In the genomic region with DNA sequence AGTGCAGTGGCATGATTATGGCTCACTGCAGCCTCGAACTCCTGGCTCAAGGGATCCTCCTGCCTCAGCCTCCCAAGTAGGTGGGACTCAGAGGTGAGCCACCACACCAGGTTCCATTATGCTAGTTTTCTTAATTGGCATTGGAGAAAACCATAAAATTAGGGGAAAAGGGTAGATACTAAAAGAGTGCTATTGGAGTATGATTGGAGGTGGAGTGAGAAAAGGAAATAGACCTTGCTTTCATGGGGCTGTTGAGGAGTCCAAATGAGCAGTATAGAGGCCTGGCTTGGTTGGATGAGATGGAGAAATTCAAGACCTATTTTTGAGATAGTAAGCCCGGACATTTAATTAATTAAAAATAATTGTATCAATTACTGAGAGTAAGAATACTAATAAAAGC, we compare ENCODE assay signal across 9 cellular contexts. TPM values are rescaled to one million over a fixed set of nuclear protein-coding genes. Genes with fewer than 3 reads are reported as not detected.
DNase-seq lines count a peak whose midpoint lies in the region; ATAC-seq and TF ChIP-seq lines count a peak whose summit lies in the region.
"Had no signal": no experiment of that assay in that cellular context is flagged by ENCODE, and none has a peak within 500 bp of the region (broad histone marks: within the 10 kb centered on the region; RNA-seq: fewer than 3 reads in every experiment).

No MANE protein-coding gene starts in this region.

- no peak overlapping the region for H3K23ac ChIP-seq in neuronal stem cell (ENCODE audit: low read depth, low read length, poor library complexity)

- no peak overlapping the region for H2AK5ac ChIP-seq in neuronal stem cell (ENCODE audit: low read depth, low read length)

- ATAC-seq in GM18511 (IDR thresholded peaks at IDR 0.05; ENCODE audit: unreplicated experiment): no peak

- H3K27ac ChIP-seq in CD4-positive, alpha-beta memory T cell (ENCODE audit: low read depth, low read length): no peak overlapping the region
- H3K27ac ChIP-seq in OCI-LY1 (ENCODE audit: low read depth, low read length, poor library complexity, severe bottlenecking) (no peak overlapping the region), neuronal stem cell (replicated peaks; ENCODE audit: low read length) (no peak overlapping the region)
- H3K27ac ChIP-seq: right lobe of liver had no signal

- peaks cover 14% of the 10 kb centered on the region for H3K4me1 ChIP-seq in CD4-positive, alpha-beta memory T cell (ENCODE audit: insufficient read depth, low read length)
- H3K4me1 ChIP-seq in OCI-LY1 (ENCODE audit: insufficient read depth, low read length, severe bottlenecking) (peaks cover 7% of the 10 kb centered on the region), endocrine pancreas (ENCODE audit: control insufficient read depth, insufficient read depth, low read length) (no peaks in the 10 kb centered on the region), neuronal stem cell (ENCODE audit: control insufficient read depth in 2 of 2, insufficient read depth in 1 of 2, low read depth in 1 of 2, low read length in 2 of 2) (peaks cover 9 to 12% of the 10 kb centered on the region in 2 donors)

- H2BK12ac ChIP-seq in neuronal stem cell (ENCODE audit: low read length): no peak overlapping the region

- H4K91ac ChIP-seq in neuronal stem cell (ENCODE audit: low read depth, low read length, poor library complexity): no peak overlapping the region

- CTCF ChIA-PET in CD4-positive, alpha-beta memory T cell (lab: Charles Lee; ENCODE audit: partially characterized antibody): interaction anchor here (0.7 to 2.4 kb wide), 2 partner anchors 30 to 242 kb away, joined by 3 to 10 read pairs; no protein-coding TSS in a partner anchor

- no peak overlapping the region for H4K8ac ChIP-seq in neuronal stem cell (ENCODE audit: low read depth, low read length)

- H3F3A ChIP-seq in OCI-LY1 (ENCODE audit: insufficient read depth, low read length): no peaks in the 10 kb centered on the region

- no peak for TF ChIP-seq CTCF in OCI-LY1 (IDR thresholded peaks at IDR 0.05; ENCODE audit: low read length)

- no peaks in the 10 kb centered on the region for H3K9me3 ChIP-seq in CD4-positive, alpha-beta memory T cell (ENCODE audit: control insufficient read depth in 1 of 2, low read length in 2 of 2)
- no peaks in the 10 kb centered on the region for H3K9me3 ChIP-seq in OCI-LY1 (ENCODE audit: low read length)
- no peaks in the 10 kb centered on the region for H3K9me3 ChIP-seq in endocrine pancreas (ENCODE audit: control insufficient read depth, low read length)
- H3K9me3 ChIP-seq in neuronal stem cell (replicated peaks in 1 of 2; ENCODE audit: control insufficient read depth in 2 of 2, insufficient read depth in 1 of 2, low read depth in 1 of 2, low read length in 2 of 2): no peaks in the 10 kb centered on the region
- H3K9me3 ChIP-seq: right lobe of liver had no signal

- H4K20me1 ChIP-seq in OCI-LY1 (ENCODE audit: insufficient read depth, low read length): no peaks in the 10 kb centered on the region

- H3K27me3 Mint-ChIP-seq in CD4-positive, alpha-beta memory T cell: no peaks in the 10 kb centered on the region

- peak in 1 of 5 donors; percentile 4 for DNase-seq in CD4-positive, alpha-beta memory T cell
- DNase-seq in neuronal stem cell (ENCODE audit: low spot score): peak; percentile 15
- no peak for DNase-seq in NCI-H2196 (lab: John Stamatoyannopoulos, UW; ENCODE audit: unreplicated experiment)
- no peak for DNase-seq in cerebellar nuclear complex (lab: John Stamatoyannopoulos, UW)
- DNase-seq in activated CD4-positive, CD25-positive, alpha-beta regulatory T cell (lab: John Stamatoyannopoulos, UW): no peak

- no peak overlapping the region for H3K14ac ChIP-seq in neuronal stem cell (ENCODE audit: low read length)

- H2AFZ ChIP-seq in OCI-LY1 (ENCODE audit: low read length): no peak overlapping the region
- H2AFZ ChIP-seq in neuronal stem cell (ENCODE audit: low read length): peak overlapping the region; percentile 54

- peak overlapping the region; percentile 36 to 86 (median 65) for H3K4me3 Mint-ChIP-seq in CD4-positive, alpha-beta memory T cell

- no peaks in the 10 kb centered on the region for H3K9me2 ChIP-seq in OCI-LY1 (ENCODE audit: low read depth, low read length)

- H3K4ac ChIP-seq in neuronal stem cell (ENCODE audit: low read length): no peak overlapping the region

- intact Hi-C loops in CD4-positive, alpha-beta memory T cell (cut with micrococcal nuclease): no loop called here

- H3K4me1 Mint-ChIP-seq in CD4-positive, alpha-beta memory T cell: peaks cover 3 to 22% (median 7%) of the 10 kb centered on the region in 4 donors

- peaks cover 4% of the 10 kb centered on the region for H3K79me1 ChIP-seq in neuronal stem cell (ENCODE audit: low read depth, low read length)

- no peak overlapping the region for H3K4me3 ChIP-seq in CD4-positive, alpha-beta memory T cell (ENCODE audit: low read length in 2 of 2)
- peak overlapping the region; percentile 41 for H3K4me3 ChIP-seq in OCI-LY1 (ENCODE audit: low read depth, low read length, poor library complexity, severe bottlenecking)
- peak overlapping the region; percentile 34 for H3K4me3 ChIP-seq in endocrine pancreas (ENCODE audit: control insufficient read depth, insufficient read depth, low read length)
- peak overlapping the region in 1 of 2 donors; percentile 21 for H3K4me3 ChIP-seq in neuronal stem cell (ENCODE audit: low read length in 2 of 2)

- peak overlapping the region in 5 of 7 donors; percentile 45 to 90 (median 86) for H3K27ac Mint-ChIP-seq in CD4-positive, alpha-beta memory T cell

- peaks cover 0 to 2% of the 10 kb centered on the region in 2 donors for H3K36me3 Mint-ChIP-seq in CD4-positive, alpha-beta memory T cell

- H3K9me3 Mint-ChIP-seq in CD4-positive, alpha-beta memory T cell: no peaks in the 10 kb centered on the region

- no peak overlapping the region for H3K18ac ChIP-seq in neuronal stem cell (ENCODE audit: low read length)

- H3K27me3 ChIP-seq in CD4-positive, alpha-beta memory T cell (ENCODE audit: insufficient read depth, low read length): no peaks in the 10 kb centered on the region
- H3K27me3 ChIP-seq in OCI-LY1 (ENCODE audit: insufficient read depth, low read length): no peaks in the 10 kb centered on the region
- no peaks in the 10 kb centered on the region for H3K27me3 ChIP-seq in endocrine pancreas (ENCODE audit: control insufficient read depth, insufficient read depth, low read length)
- no peaks in the 10 kb centered on the region for H3K27me3 ChIP-seq in neuronal stem cell (ENCODE audit: control insufficient read depth in 3 of 3, insufficient read depth in 3 of 3, low read depth in 1 of 3, low read length in 3 of 3)
- H3K27me3 ChIP-seq: right lobe of liver had no signal

- no peak overlapping the region for H2BK5ac ChIP-seq in neuronal stem cell (ENCODE audit: low read length)

- no peak overlapping the region for H2BK120ac ChIP-seq in neuronal stem cell (ENCODE audit: low read depth, low read length)

- WGBS in neuronal stem cell (ENCODE audit: extremely low coverage in 2 of 2, insufficient read length in 2 of 2, insufficient replicate concordance in 1 of 2), 2 donors: no CpG with 5 or more reads among the region's 2 CpGs

- H3K36me3 ChIP-seq in CD4-positive, alpha-beta memory T cell (ENCODE audit: insufficient read depth, low read length): no peaks in the 10 kb centered on the region
- H3K36me3 ChIP-seq in OCI-LY1 (ENCODE audit: insufficient read depth, low read length) (peaks cover 6% of the 10 kb centered on the region; the same call in 1 of the 2 replicates), endocrine pancreas (ENCODE audit: control insufficient read depth, insufficient read depth, low read length) (no peaks in the 10 kb centered on the region), neuronal stem cell (replicated peaks in 1 of 2; ENCODE audit: control insufficient read depth in 2 of 2, insufficient read depth in 2 of 2, low read length in 2 of 2) (peaks cover 14 to 30% of the 10 kb centered on the region in 2 donors)
- H3K36me3 ChIP-seq: right lobe of liver had no signal

- H3K9ac ChIP-seq in OCI-LY1 (ENCODE audit: low read length) (no peak overlapping the region), endocrine pancreas (ENCODE audit: control insufficient read depth, insufficient read depth, low read length) (no peak overlapping the region), neuronal stem cell (ENCODE audit: low read depth, low read length, poor library complexity) (no peak overlapping the region)

- H3K79me2 ChIP-seq in OCI-LY1 (ENCODE audit: insufficient read depth, low read length): no peaks in the 10 kb centered on the region

- H3K4me2 ChIP-seq in OCI-LY1 (ENCODE audit: low read length): peak overlapping the region; percentile 54
- no peak overlapping the region for H3K4me2 ChIP-seq in neuronal stem cell (ENCODE audit: insufficient read depth, low read length, poor library complexity, severe bottlenecking)

- POLR2A ChIA-PET in CD4-positive, alpha-beta memory T cell (lab: Charles Lee; ENCODE audit: partially characterized antibody): interaction anchor here (1.1 to 3.6 kb wide), 5 partner anchors 27 to 139 kb away, joined by 3 to 26 read pairs (median 10); a partner anchor contains a TSS

- no peak overlapping the region for H2BK15ac ChIP-seq in neuronal stem cell (ENCODE audit: low read length)

RNA-seq across cellular contexts. Expression of a gene that starts 0.9 kb away (rescaled TPM):
- total RNA-seq in CD4-positive, alpha-beta memory T cell: 10 to 100 TPM; 18.3 to 21.5 TPM
- 10 to 100 TPM; 18.4 to 33.1 TPM for polyA plus RNA-seq in CD4-positive, alpha-beta memory T cell
- 33.0 TPM for polyA plus RNA-seq in neuronal stem cell (2013, experiment 1 of 2)
- 33.5 TPM for polyA plus RNA-seq in neuronal stem cell (2013, experiment 2 of 2)

RNA-seq across cellular contexts. Expression of a gene that starts 32.3 kb away (rescaled TPM):
- 1 to 10 TPM; 1.1 to 3.0 TPM for total RNA-seq in CD4-positive, alpha-beta memory T cell
- under 1 TPM; 0.26 to 0.94 TPM for polyA plus RNA-seq in CD4-positive, alpha-beta memory T cell
- polyA plus RNA-seq in neuronal stem cell (2013, experiment 1 of 2): 18.5 TPM
- polyA plus RNA-seq in neuronal stem cell (2013, experiment 2 of 2): 18.8 TPM

RNA-seq across cellular contexts. Expression of a gene that starts 43.4 kb away (rescaled TPM):
- total RNA-seq in CD4-positive, alpha-beta memory T cell: 10 to 100 TPM; 40.8 to 48.5 TPM
- polyA plus RNA-seq in CD4-positive, alpha-beta memory T cell: 10 to 100 TPM; 16.0 to 20.2 TPM
- polyA plus RNA-seq in neuronal stem cell (2013, experiment 1 of 2): 47.9 TPM
- polyA plus RNA-seq in neuronal stem cell (2013, experiment 2 of 2): 50.2 TPM

Comparison
In these comparisons a context has a peak if more than half of its experiments do, and no peak if none do; other contexts are left out.
1. H3K4me3 ChIP-seq: peak in OCI-LY1 (single experiment) and endocrine pancreas (single experiment); none in CD4-positive, alpha-beta memory T cell (0 of 2).